Comparison of ENCODE assay signal across 25 cellular contexts in the genomic region with DNA sequence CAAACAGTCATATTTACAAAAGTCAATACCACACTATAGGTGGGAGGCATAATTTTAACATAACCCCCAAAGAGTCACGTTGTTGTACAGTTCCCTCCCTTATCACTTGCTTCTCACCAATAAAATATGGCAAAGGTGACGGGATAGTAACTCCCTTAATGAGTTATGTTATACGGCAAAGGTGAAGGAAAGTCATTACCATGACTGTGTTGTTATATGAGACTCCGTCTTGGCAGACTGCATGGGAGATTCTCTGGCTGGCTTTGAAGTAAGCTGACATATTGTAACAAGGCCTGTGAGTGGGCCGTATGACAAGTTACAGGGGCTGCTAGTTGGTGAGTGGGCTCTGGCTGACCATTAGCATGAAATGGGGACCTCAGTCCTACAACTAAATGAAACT.
"Had no signal": no experiment of that assay in that cellular context is flagged by ENCODE, and none has a peak within 500 bp of the region (broad histone marks: within the 10 kb centered on the region; RNA-seq: fewer than 3 reads in every experiment).

No MANE protein-coding gene starts in this region.

- ATAC-seq: effector memory CD8-positive, alpha-beta T cell; esophagus mucosa; foreskin keratinocyte; gastrocnemius medialis; gastroesophageal sphincter; heart left ventricle; heart right ventricle had no signal

- H3K4me3 Mint-ChIP-seq: dendritic cell treated with granulocyte-macrophage colony-stimulating factor and Interleukin-4, amounts not matched to agents 40 ng/mL and 50 ng/mL, for 4 days; effector memory CD8-positive, alpha-beta T cell; endodermal cell had no signal

- H3K9me3 ChIP-seq: colonic mucosa, esophagus muscularis mucosa, esophagus squamous epithelium, gastrocnemius medialis, gastroesophageal sphincter, heart left ventricle, heart right ventricle had no signal

- H3K9me3 Mint-ChIP-seq: dendritic cell treated with granulocyte-macrophage colony-stimulating factor and Interleukin-4, amounts not matched to agents 40 ng/mL and 50 ng/mL, for 4 days; endodermal cell had no signal

- H3K27me3 Mint-ChIP-seq: dendritic cell treated with granulocyte-macrophage colony-stimulating factor and Interleukin-4, amounts not matched to agents 40 ng/mL and 50 ng/mL, for 4 days; effector memory CD8-positive, alpha-beta T cell had no signal

- DNase-seq: colonic mucosa; cortex of kidney; dermis blood vessel endothelial cell; dorsolateral prefrontal cortex; effector CD4-positive, alpha-beta T cell; effector CD8-positive, alpha-beta T cell; effector memory CD4-positive, alpha-beta T cell; effector memory CD8-positive, alpha-beta T cell; endodermal cell; erythroblast; esophagus squamous epithelium; foreskin fibroblast; foreskin keratinocyte; foreskin melanocyte; gastrocnemius medialis; glutamatergic neuron; head of caudate nucleus; heart left ventricle; heart right ventricle had no signal

- H3K4me3 ChIP-seq: colonic mucosa, coronary artery, dorsolateral prefrontal cortex, esophagus muscularis mucosa, esophagus squamous epithelium, gastrocnemius medialis, gastroesophageal sphincter, heart left ventricle, heart right ventricle had no signal

- H3K4me1 ChIP-seq: colonic mucosa, esophagus muscularis mucosa, esophagus squamous epithelium, foreskin keratinocyte, gastrocnemius medialis, gastroesophageal sphincter, heart left ventricle, heart right ventricle had no signal

- H3K36me3 ChIP-seq: colonic mucosa, esophagus muscularis mucosa, esophagus squamous epithelium, gastrocnemius medialis, gastroesophageal sphincter, heart left ventricle, heart right ventricle had no signal

- H3K27ac Mint-ChIP-seq: dendritic cell treated with granulocyte-macrophage colony-stimulating factor and Interleukin-4, amounts not matched to agents 40 ng/mL and 50 ng/mL, for 4 days; effector memory CD8-positive, alpha-beta T cell; endodermal cell had no signal

- H3K4me1 Mint-ChIP-seq: endodermal cell had no signal

- H3K27ac ChIP-seq: colonic mucosa, coronary artery, dorsolateral prefrontal cortex, epithelial cell of prostate, esophagus muscularis mucosa, esophagus squamous epithelium, foreskin keratinocyte, gastrocnemius medialis, gastroesophageal sphincter, heart left ventricle, heart right ventricle had no signal

- H3K27me3 ChIP-seq: colonic mucosa, dorsolateral prefrontal cortex, esophagus muscularis mucosa, foreskin keratinocyte, gastrocnemius medialis, gastroesophageal sphincter, heart left ventricle, heart right ventricle had no signal
